ENCODE assay signal across 21 cellular contexts in genomic region chr9:14007199-14007769, GRCh38.
A peak's percentile ranks its signal among the peaks of the same experiment; 100 is the strongest.
DNase-seq lines count a peak whose midpoint lies in the region; ATAC-seq, FAIRE-seq and TF ChIP-seq lines count a peak whose summit lies in the region.
"Had no signal": no experiment of that assay in that cellular context is flagged by ENCODE, and none has a peak within 500 bp of the region (broad histone marks: within the 10 kb centered on the region; RNA-seq: fewer than 3 reads in every experiment).

No MANE protein-coding gene starts in this region.

- H3K9ac ChIP-seq in K562 (ENCODE audit: insufficient read depth in 1 of 2, low read depth in 2 of 2, low read length in 2 of 2) (no peak overlapping the region), kidney (ENCODE audit: low read length in 2 of 2) (no peak overlapping the region), neuronal stem cell (ENCODE audit: low read depth, low read length, poor library complexity) (no peak overlapping the region)
- H3K9ac ChIP-seq: BLaER1, GM23248, KMS-11 had no signal

- no peak overlapping the region for H3K4me2 ChIP-seq in K562 (ENCODE audit: insufficient read depth, low read length)
- no peak overlapping the region for H3K4me2 ChIP-seq in neuronal stem cell (ENCODE audit: insufficient read depth, low read length, poor library complexity, severe bottlenecking)
- H3K4me2 ChIP-seq: BLaER1, KMS-11 had no signal

- H3K27ac ChIP-seq in HEK293 (ENCODE audit: extremely low read depth, low read depth, low read length) (no peak overlapping the region), K562 (ENCODE audit: extremely low read depth, low read depth, low read length) (no peak overlapping the region), kidney (ENCODE audit: low read depth in 2 of 2, low read length in 2 of 2) (no peak overlapping the region), neuronal stem cell (replicated peaks; ENCODE audit: low read length) (peak overlapping the region; percentile 42)
- H3K27ac ChIP-seq: BLaER1, GM23248, KMS-11 had no signal

- DNase-seq in K562 (ENCODE audit: extremely low read depth in 1 of 4, low spot score in 3 of 4) = peak in 2 of 4 experiments; percentile 3 to 7
- DNase-seq in kidney = peak; percentile 62
- no peak for DNase-seq in neuronal stem cell (ENCODE audit: low spot score)
- DNase-seq in KBM-7 = no peak
- no peak for DNase-seq in nucleus accumbens (lab: John Stamatoyannopoulos, UW)
- DNase-seq: CD4-positive, alpha-beta memory T cell; DMS 273 treated with DMSO at 0.1 percent for 48 hours; DMS53; DND-41; EL had no signal

- no peaks in the 10 kb centered on the region for H3K4me1 Mint-ChIP-seq in activated T-helper 17 cell treated with anti-CD3 and anti-CD28 coated beads, Interleukin-2, amount 50 U/mL, for 72 hours
- H3K4me1 Mint-ChIP-seq: CD14-positive monocyte; CD4-positive, alpha-beta memory T cell; IgD-negative memory B cell had no signal

- FAIRE-seq in K562 (lab: Jason Lieb, UNC) (no peak), kidney (lab: Jason Lieb, UNC) (no peak)
- FAIRE-seq: GM12891, HepG2 had no signal

- H3K9me3 ChIP-seq in HEK293 (ENCODE audit: control insufficient read depth, insufficient read depth, low read depth, low read length) = no peaks in the 10 kb centered on the region
- H3K9me3 ChIP-seq in K562 (replicated peaks; ENCODE audit: control insufficient read depth, insufficient read depth, low read depth, low read length) = no peaks in the 10 kb centered on the region
- no peaks in the 10 kb centered on the region for H3K9me3 ChIP-seq in kidney (ENCODE audit: control insufficient read depth in 1 of 2, low read length in 2 of 2)
- H3K9me3 ChIP-seq in neuronal stem cell (replicated peaks in 1 of 2; ENCODE audit: control insufficient read depth in 2 of 2, insufficient read depth in 1 of 2, low read depth in 1 of 2, low read length in 2 of 2) = peaks cover 0 to 7% of the 10 kb centered on the region in 2 donors
- H3K9me3 ChIP-seq: BLaER1, HAP-1 had no signal

- no peak overlapping the region for H4K8ac ChIP-seq in neuronal stem cell (ENCODE audit: low read depth, low read length)

- TF ChIP-seq CTCF in HEK293 (tag by site-specific recombination; IDR thresholded peaks at IDR 0.05) = no peak
- no peak for TF ChIP-seq CTCF in K562 (IDR thresholded peaks at IDR 0.05 in 2 of 3, conservative IDR thresholded peaks at IDR 0.05 in 1 of 3; ENCODE audit: insufficient read depth in 2 of 3, low read depth in 1 of 3, low read length in 3 of 3)
- TF ChIP-seq CTCF in kidney (IDR thresholded peaks at IDR 0.05; ENCODE audit: borderline replicate concordance, extremely low read depth, insufficient read depth) = no peak

- no TSS peak for BruUV-seq in K562 (replicated peaks; lab: Mats Ljungman, UMichigan)

- H3K4ac ChIP-seq in neuronal stem cell (ENCODE audit: low read length) = no peak overlapping the region

- peak overlapping the region; percentile 91 for H2BK5ac ChIP-seq in neuronal stem cell (ENCODE audit: low read length)

- H2AFZ ChIP-seq in K562 (ENCODE audit: low read depth, low read length) (no peak overlapping the region), neuronal stem cell (ENCODE audit: low read length) (no peak overlapping the region)
- H2AFZ ChIP-seq: GM23248 had no signal

- H3K36me3 ChIP-seq in HEK293 (ENCODE audit: control insufficient read depth in 2 of 2, insufficient read depth in 1 of 2, low read length in 2 of 2) (no peaks in the 10 kb centered on the region), K562 (ENCODE audit: control insufficient read depth, insufficient read depth, low read length) (no peaks in the 10 kb centered on the region), kidney (ENCODE audit: control insufficient read depth in 1 of 2, insufficient read depth in 2 of 2, low read length in 2 of 2) (no peaks in the 10 kb centered on the region), neuronal stem cell (replicated peaks in 1 of 2; ENCODE audit: control insufficient read depth in 2 of 2, insufficient read depth in 2 of 2, low read length in 2 of 2) (no peaks in the 10 kb centered on the region)
- H3K36me3 ChIP-seq: BLaER1, HAP-1 had no signal

- H3K27me3 ChIP-seq in K562 (ENCODE audit: control insufficient read depth in 2 of 2, insufficient read depth in 2 of 2, low read length in 2 of 2) (peaks cover 0 to 6% of the 10 kb centered on the region in 2 experiments; a peak in 1 of 5 replicates), neuronal stem cell (ENCODE audit: control insufficient read depth in 3 of 3, insufficient read depth in 3 of 3, low read depth in 1 of 3, low read length in 3 of 3) (peaks cover 0 to 6% (median 0%) of the 10 kb centered on the region in 3 experiments)
- H3K27me3 ChIP-seq: BLaER1 had no signal

- H3K27ac Mint-ChIP-seq in activated T-helper 17 cell treated with anti-CD3 and anti-CD28 coated beads, Interleukin-2, amount 50 U/mL, for 72 hours = no peak overlapping the region
- H3K27ac Mint-ChIP-seq: CD14-positive monocyte; CD4-positive, alpha-beta memory T cell; IgD-negative memory B cell had no signal

- no peak overlapping the region for H3K23ac ChIP-seq in neuronal stem cell (ENCODE audit: low read depth, low read length, poor library complexity)

- no peak for TF ChIP-seq EP300 in K562 (IDR thresholded peaks at IDR 0.05; ENCODE audit: low read length)

- H4K20me1 ChIP-seq in K562 (replicated peaks; ENCODE audit: control insufficient read depth, insufficient read depth, low read length) = no peaks in the 10 kb centered on the region
- H4K20me1 ChIP-seq: BLaER1 had no signal

- H3K4me3 ChIP-seq in HEK293 (ENCODE audit: low read depth, low read length) (no peak overlapping the region), K562 (no peak overlapping the region), kidney (ENCODE audit: low read length in 2 of 2) (no peak overlapping the region), neuronal stem cell (ENCODE audit: low read length in 2 of 2) (no peak overlapping the region)
- H3K4me3 ChIP-seq: BLaER1, GM23248, HAP-1 had no signal

- no peak for ATAC-seq in K562
- ATAC-seq in activated T-helper 17 cell treated with anti-CD3 and anti-CD28 coated beads, Interleukin-2, amount 50 U/mL, for 72 hours (replicated peaks) = no peak
- ATAC-seq in GM18519 (IDR thresholded peaks at IDR 0.05; ENCODE audit: low FRiP score, unreplicated experiment) = no peak
- ATAC-seq: HepG2 had no signal

- no peaks in the 10 kb centered on the region for H3K9me1 ChIP-seq in K562 (ENCODE audit: control insufficient read depth, insufficient read depth, low read length)

- H3K79me1 ChIP-seq in neuronal stem cell (ENCODE audit: low read depth, low read length) = no peaks in the 10 kb centered on the region

- TF ChIP-seq RAD21 in K562 (CRISPR knock-in tag; conservative IDR thresholded peaks at IDR 0.05 in 1 of 2, IDR thresholded peaks at IDR 0.05 in 1 of 2) = no peak

- peak overlapping the region; percentile 52 for H2BK120ac ChIP-seq in neuronal stem cell (ENCODE audit: low read depth, low read length)

- in situ Hi-C loops in K562 (cut with MboI) (no loop called here), KBM-7 (cut with MboI; ENCODE audit: low pct_unique_long_range_greater_than_20kb, low sequenced_read_pairs) (no loop called here)

- no peaks in the 10 kb centered on the region for H3K27me3 Mint-ChIP-seq in activated T-helper 17 cell treated with anti-CD3 and anti-CD28 coated beads, Interleukin-2, amount 50 U/mL, for 72 hours
- H3K27me3 Mint-ChIP-seq: CD4-positive, alpha-beta memory T cell; IgD-negative memory B cell had no signal

- H3K4me1 ChIP-seq in HEK293 (ENCODE audit: control insufficient read depth, insufficient read depth, low read length) (no peaks in the 10 kb centered on the region), K562 (replicated peaks in 1 of 2; ENCODE audit: control insufficient read depth in 2 of 2, insufficient read depth in 2 of 2, low read length in 2 of 2) (no peaks in the 10 kb centered on the region), kidney (ENCODE audit: control insufficient read depth in 1 of 2, insufficient read depth in 1 of 2, low read depth in 1 of 2, low read length in 2 of 2) (no peaks in the 10 kb centered on the region), neuronal stem cell (ENCODE audit: control insufficient read depth in 2 of 2, insufficient read depth in 1 of 2, low read depth in 1 of 2, low read length in 2 of 2) (peaks cover 10 to 16% of the 10 kb centered on the region in 2 donors)
- H3K4me1 ChIP-seq: BLaER1, HAP-1 had no signal

- peaks cover 7% of the 10 kb centered on the region for H3K9me3 Mint-ChIP-seq in activated T-helper 17 cell treated with anti-CD3 and anti-CD28 coated beads, Interleukin-2, amount 50 U/mL, for 72 hours

- H4K91ac ChIP-seq in neuronal stem cell (ENCODE audit: low read depth, low read length, poor library complexity) = no peak overlapping the region

- H2BK12ac ChIP-seq in neuronal stem cell (ENCODE audit: low read length) = peak overlapping the region; percentile 88

- peak overlapping the region; percentile 1 for H2AK5ac ChIP-seq in neuronal stem cell (ENCODE audit: low read depth, low read length)

- peak overlapping the region; percentile 42 for H2BK15ac ChIP-seq in neuronal stem cell (ENCODE audit: low read length)

- H3K4me3 Mint-ChIP-seq in activated T-helper 17 cell treated with anti-CD3 and anti-CD28 coated beads, Interleukin-2, amount 50 U/mL, for 72 hours = no peak overlapping the region
- H3K4me3 Mint-ChIP-seq: CD14-positive monocyte; CD4-positive, alpha-beta memory T cell; IgD-negative memory B cell had no signal

- CTCF ChIA-PET in HEK293 (lab: Yijun Ruan, JAX) (interaction anchor here (0.5 kb wide), 1 partner anchor 39 kb away, joined by 3 read pairs; no protein-coding TSS in a partner anchor), K562 (lab: Yijun Ruan, JAX; ENCODE audit: low intra/inter-chr PET ratio) (no interaction called here)

- no peaks in the 10 kb centered on the region for H3K79me2 ChIP-seq in K562 (ENCODE audit: control insufficient read depth, insufficient read depth, low read length)

- TF ChIP-seq POLR2A in K562 (conservative IDR thresholded peaks at IDR 0.05) = no peak

- WGBS in K562 (ENCODE audit: insufficient coverage, low coverage, missing lambda C conversion rate) = 0% methylated on average over 12 of the region's 18 CpGs
- no CpG with 5 or more reads among the region's 18 CpGs for WGBS in neuronal stem cell (ENCODE audit: extremely low coverage in 2 of 2, insufficient read length in 2 of 2, insufficient replicate concordance in 1 of 2), 2 donors

- peak overlapping the region; percentile 89 for H3K18ac ChIP-seq in neuronal stem cell (ENCODE audit: low read length)

- POLR2A ChIA-PET in HEK293 (lab: Yijun Ruan, JAX) (no interaction called here), K562 (lab: Yijun Ruan, JAX) (interaction anchor here (0.6 kb wide), 1 partner anchor 1363 kb away, joined by 3 read pairs; no protein-coding TSS in a partner anchor)

- H3K14ac ChIP-seq in neuronal stem cell (ENCODE audit: low read length) = no peak overlapping the region

- intact Hi-C loops in K562 (cut with micrococcal nuclease) = no loop called here
- intact Hi-C loops in kidney (cut with DNase I) = no loop called here

- H3K36me3 Mint-ChIP-seq in activated T-helper 17 cell treated with anti-CD3 and anti-CD28 coated beads, Interleukin-2, amount 50 U/mL, for 72 hours (ENCODE audit: low read depth) = no peaks in the 10 kb centered on the region
- H3K36me3 Mint-ChIP-seq: CD14-positive monocyte; CD4-positive, alpha-beta memory T cell had no signal

TF ChIP-seq in HEK293, 187 proteins besides CTCF, POLR2A, EP300 and RAD21 (continues in another document):
- TF ChIP-seq ZNF830 (tag by site-specific recombination; IDR thresholded peaks at IDR 0.05; ENCODE audit: low read depth) = no peak

TF ChIP-seq in K562, 482 proteins besides CTCF, POLR2A, EP300 and RAD21 (continues in another document):
- no peak for TF ChIP-seq ZNF134 (CRISPR knock-in tag; conservative IDR thresholded peaks at IDR 0.05)

Comparison
In these comparisons a context has a peak if more than half of its experiments do, and no peak if none do; other contexts are left out.
1. Of the 44 proteins assayed by ChIP-seq in both K562 and HEK293: peak only in K562: none; only in HEK293: KLF1; in both: none; in neither: 43.